Comparison of ENCODE assay signal across 9 cellular contexts in genomic region chr5:148829248-148829594, GRCh38. TPM values are rescaled to one million over a fixed set of nuclear protein-coding genes. Genes with fewer than 3 reads are reported as not detected.
DNase-seq lines count a peak whose midpoint lies in the region; ATAC-seq and TF ChIP-seq lines count a peak whose summit lies in the region.
"Had no signal": no experiment of that assay in that cellular context is flagged by ENCODE, and none has a peak within 500 bp of the region (broad histone marks: within the 10 kb centered on the region; RNA-seq: fewer than 3 reads in every experiment).

No MANE protein-coding gene starts in this region.

- no peak overlapping the region for H3K27ac Mint-ChIP-seq in activated CD8-positive, alpha-beta memory T cell treated with anti-CD3 and anti-CD28 coated beads, Interleukin-2, amount 10 ng/mL, durations not matched to agents 7 days and 5 days
- H3K27ac Mint-ChIP-seq in brain (no peak overlapping the region), endothelial cell (ENCODE audit: unreplicated experiment) (no peak overlapping the region)

- no peak for TF ChIP-seq CTCF in brain (conservative IDR thresholded peaks at IDR 0.05)
- no peak for TF ChIP-seq CTCF in lower lobe of right lung (IDR thresholded peaks at IDR 0.05)
- no peak for TF ChIP-seq CTCF in endothelial cell (IDR thresholded peaks at IDR 0.05; ENCODE audit: unreplicated experiment)

- H3K4me3 Mint-ChIP-seq in activated CD8-positive, alpha-beta memory T cell treated with anti-CD3 and anti-CD28 coated beads, Interleukin-2, amount 10 ng/mL, durations not matched to agents 7 days and 5 days: peak overlapping the region; percentile 70
- H3K4me3 Mint-ChIP-seq in brain: peak overlapping the region; percentile 23 to 93 (median 89)
- H3K4me3 Mint-ChIP-seq in endothelial cell (ENCODE audit: unreplicated experiment): no peak overlapping the region

- H3K27me3 ChIP-seq in lower lobe of right lung (ENCODE audit: low read depth) (no peaks in the 10 kb centered on the region), stomach smooth muscle (ENCODE audit: control insufficient read depth in 1 of 2, insufficient read depth in 2 of 2, low read length in 2 of 2) (no peaks in the 10 kb centered on the region), trophoblast cell (ENCODE audit: insufficient read depth, low read length) (peaks cover 2% of the 10 kb centered on the region)

- H3K18ac ChIP-seq in trophoblast cell (ENCODE audit: low read length): no peak overlapping the region

- H2BK120ac ChIP-seq in trophoblast cell (ENCODE audit: insufficient read depth, low read length, poor library complexity): no peak overlapping the region

- H3K14ac ChIP-seq in trophoblast cell (ENCODE audit: low read length): no peak overlapping the region

- DNase-seq in activated CD8-positive, alpha-beta memory T cell treated with anti-CD3 and anti-CD28 coated beads, Interleukin-2, amount 10 ng/mL, durations not matched to agents 7 days and 5 days: no peak
- DNase-seq in activated CD8-positive, alpha-beta memory T cell treated with anti-CD3 and anti-CD28 coated beads for 24 hours: no peak
- DNase-seq in lower lobe of right lung (no peak), NCI-H187 treated with DMSO at 0.1 percent for 48 hours (lab: John Stamatoyannopoulos, UW) (no peak), trophoblast cell (no peak), endothelial cell (ENCODE audit: low spot score) (no peak)
- DNase-seq: occipital lobe had no signal

- no peak overlapping the region for H4K91ac ChIP-seq in trophoblast cell (ENCODE audit: low read depth, low read length)

- H3K23ac ChIP-seq in trophoblast cell (ENCODE audit: low read length): no peak overlapping the region

- no peak overlapping the region for H4K12ac ChIP-seq in trophoblast cell (ENCODE audit: low read depth, low read length)

- H3K4ac ChIP-seq in trophoblast cell (ENCODE audit: low read depth, low read length): no peak overlapping the region

- no peaks in the 10 kb centered on the region for H3K9me3 ChIP-seq in lower lobe of right lung
- H3K9me3 ChIP-seq in stomach smooth muscle (ENCODE audit: control insufficient read depth in 2 of 2, low read length in 2 of 2): no peaks in the 10 kb centered on the region
- H3K9me3 ChIP-seq in trophoblast cell (ENCODE audit: insufficient read depth, low read depth, low read length): no peaks in the 10 kb centered on the region

- no peak for ATAC-seq in activated CD8-positive, alpha-beta memory T cell treated with anti-CD3 and anti-CD28 coated beads, Interleukin-2, amount 10 ng/mL, durations not matched to agents 7 days and 5 days
- no peak for ATAC-seq in lower lobe of right lung

- peak overlapping the region; percentile 94 for H3K27ac ChIP-seq in lower lobe of right lung
- no peak overlapping the region for H3K27ac ChIP-seq in stomach smooth muscle (ENCODE audit: low read length)
- no peak overlapping the region for H3K27ac ChIP-seq in trophoblast cell (ENCODE audit: low read depth, low read length)

- peaks cover 69% of the 10 kb centered on the region for H3K4me1 ChIP-seq in lower lobe of right lung
- peaks cover 35% of the 10 kb centered on the region for H3K4me1 ChIP-seq in stomach smooth muscle (ENCODE audit: control insufficient read depth, insufficient read depth, low read length)
- peaks cover 3 to 10% of the 10 kb centered on the region in 2 experiments for H3K4me1 ChIP-seq in trophoblast cell (ENCODE audit: control insufficient read depth in 1 of 2, insufficient read depth in 2 of 2, low read length in 2 of 2)

- peaks cover 25% of the 10 kb centered on the region for H3K27me3 Mint-ChIP-seq in activated CD8-positive, alpha-beta memory T cell treated with anti-CD3 and anti-CD28 coated beads, Interleukin-2, amount 10 ng/mL, durations not matched to agents 7 days and 5 days
- H3K27me3 Mint-ChIP-seq in brain: peaks cover 51% of the 10 kb centered on the region
- H3K27me3 Mint-ChIP-seq in endothelial cell (ENCODE audit: unreplicated experiment): no peaks in the 10 kb centered on the region

- H2AK5ac ChIP-seq in trophoblast cell (ENCODE audit: low read length): no peak overlapping the region

- intact Hi-C loops in lower lobe of right lung (cut with DNase I): no loop called here

- H3K4me3 ChIP-seq in lower lobe of right lung: peak overlapping the region; percentile 71
- H3K4me3 ChIP-seq in stomach smooth muscle (ENCODE audit: low read length in 2 of 2): peak overlapping the region; percentile 92 to 95
- H3K4me3 ChIP-seq in trophoblast cell (ENCODE audit: low read depth, low read length): no peak overlapping the region

- H3K36me3 ChIP-seq in lower lobe of right lung (peaks cover 4% of the 10 kb centered on the region), stomach smooth muscle (ENCODE audit: control insufficient read depth in 2 of 2, insufficient read depth in 2 of 2, low read length in 2 of 2) (no peaks in the 10 kb centered on the region), trophoblast cell (ENCODE audit: control insufficient read depth in 1 of 2, insufficient read depth in 2 of 2, low read length in 2 of 2) (no peaks in the 10 kb centered on the region)

- no peak overlapping the region for H4K8ac ChIP-seq in trophoblast cell (ENCODE audit: low read depth, low read length)

- H3K4me2 ChIP-seq in trophoblast cell (ENCODE audit: low read length): no peak overlapping the region

- no CpG with 5 or more reads among the region's 3 CpGs for WGBS in trophoblast cell (ENCODE audit: extremely low coverage, insufficient coverage, insufficient read length)

- peak overlapping the region in 1 of 2 donors; percentile 54 for H3K9ac ChIP-seq in stomach smooth muscle (ENCODE audit: low read length in 2 of 2)
- no peak overlapping the region for H3K9ac ChIP-seq in trophoblast cell (ENCODE audit: low read length)

- H3K79me2 ChIP-seq in trophoblast cell (ENCODE audit: control insufficient read depth, insufficient read depth, low read length, poor library complexity): no peaks in the 10 kb centered on the region

- H2BK5ac ChIP-seq in trophoblast cell (ENCODE audit: low read depth, low read length, poor library complexity): no peak overlapping the region

- H3K79me1 ChIP-seq in trophoblast cell (ENCODE audit: low read length): no peaks in the 10 kb centered on the region

- CTCF ChIA-PET in activated CD8-positive, alpha-beta memory T cell treated with anti-CD3 and anti-CD28 coated beads, Interleukin-2, amount 10 ng/mL, durations not matched to agents 7 days and 5 days (lab: Charles Lee): interaction anchor here (1.1 to 2.9 kb wide), 8 partner anchors 9 to 129 kb away, joined by 3 to 9 read pairs (median 6); no protein-coding TSS in a partner anchor

- H2BK12ac ChIP-seq in trophoblast cell (ENCODE audit: low read length): no peak overlapping the region

- H3K4me1 Mint-ChIP-seq in activated CD8-positive, alpha-beta memory T cell treated with anti-CD3 and anti-CD28 coated beads, Interleukin-2, amount 10 ng/mL, durations not matched to agents 7 days and 5 days: peaks cover 72% of the 10 kb centered on the region
- H3K4me1 Mint-ChIP-seq in brain: peaks cover 47% of the 10 kb centered on the region
- H3K4me1 Mint-ChIP-seq in endothelial cell (ENCODE audit: unreplicated experiment): peaks cover 4% of the 10 kb centered on the region

- H2AFZ ChIP-seq in trophoblast cell (ENCODE audit: insufficient read depth, low read length, poor library complexity): no peak overlapping the region

- H3K9me3 Mint-ChIP-seq in activated CD8-positive, alpha-beta memory T cell treated with anti-CD3 and anti-CD28 coated beads, Interleukin-2, amount 10 ng/mL, durations not matched to agents 7 days and 5 days (ENCODE audit: low read depth): no peaks in the 10 kb centered on the region
- no peaks in the 10 kb centered on the region for H3K9me3 Mint-ChIP-seq in brain
- no peaks in the 10 kb centered on the region for H3K9me3 Mint-ChIP-seq in endothelial cell (ENCODE audit: unreplicated experiment)

- H3K36me3 Mint-ChIP-seq in activated CD8-positive, alpha-beta memory T cell treated with anti-CD3 and anti-CD28 coated beads, Interleukin-2, amount 10 ng/mL, durations not matched to agents 7 days and 5 days: peaks cover 2% of the 10 kb centered on the region
- H3K36me3 Mint-ChIP-seq in brain (no peaks in the 10 kb centered on the region), endothelial cell (ENCODE audit: low read depth, unreplicated experiment) (no peaks in the 10 kb centered on the region)

RNA-seq across cellular contexts. Expression of gene ADRB2, which starts 2.8 kb away (rescaled TPM):
- total RNA-seq in activated CD8-positive, alpha-beta memory T cell treated with anti-CD3 and anti-CD28 coated beads, Interleukin-2, amount 10 ng/mL, durations not matched to agents 7 days and 5 days: 1 to 10 TPM; 1.7 to 4.4 TPM
- 0.53 TPM for polyA plus RNA-seq in brain (ENCODE audit: insufficient read depth, low read depth, low replicate concordance)
- total RNA-seq in lower lobe of right lung: 26.4 TPM
- polyA plus RNA-seq in trophoblast cell (2013): 0.08 and 0.10 TPM in 2 replicates
- 0.36 TPM for total RNA-seq in endothelial cell (ENCODE audit: unreplicated experiment)
